In genomic region chr13:53200075-53200474, GRCh38 we compare ENCODE assay signal across 1 cellular context.
TF ChIP-seq lines count a peak whose summit lies in the region.

No MANE protein-coding gene starts in this region.

TF ChIP-seq in GM23338, 12 proteins besides CTCF, POLR2A, EP300 and RAD21 (continued from another document):
- TF ChIP-seq, protein P1, sequence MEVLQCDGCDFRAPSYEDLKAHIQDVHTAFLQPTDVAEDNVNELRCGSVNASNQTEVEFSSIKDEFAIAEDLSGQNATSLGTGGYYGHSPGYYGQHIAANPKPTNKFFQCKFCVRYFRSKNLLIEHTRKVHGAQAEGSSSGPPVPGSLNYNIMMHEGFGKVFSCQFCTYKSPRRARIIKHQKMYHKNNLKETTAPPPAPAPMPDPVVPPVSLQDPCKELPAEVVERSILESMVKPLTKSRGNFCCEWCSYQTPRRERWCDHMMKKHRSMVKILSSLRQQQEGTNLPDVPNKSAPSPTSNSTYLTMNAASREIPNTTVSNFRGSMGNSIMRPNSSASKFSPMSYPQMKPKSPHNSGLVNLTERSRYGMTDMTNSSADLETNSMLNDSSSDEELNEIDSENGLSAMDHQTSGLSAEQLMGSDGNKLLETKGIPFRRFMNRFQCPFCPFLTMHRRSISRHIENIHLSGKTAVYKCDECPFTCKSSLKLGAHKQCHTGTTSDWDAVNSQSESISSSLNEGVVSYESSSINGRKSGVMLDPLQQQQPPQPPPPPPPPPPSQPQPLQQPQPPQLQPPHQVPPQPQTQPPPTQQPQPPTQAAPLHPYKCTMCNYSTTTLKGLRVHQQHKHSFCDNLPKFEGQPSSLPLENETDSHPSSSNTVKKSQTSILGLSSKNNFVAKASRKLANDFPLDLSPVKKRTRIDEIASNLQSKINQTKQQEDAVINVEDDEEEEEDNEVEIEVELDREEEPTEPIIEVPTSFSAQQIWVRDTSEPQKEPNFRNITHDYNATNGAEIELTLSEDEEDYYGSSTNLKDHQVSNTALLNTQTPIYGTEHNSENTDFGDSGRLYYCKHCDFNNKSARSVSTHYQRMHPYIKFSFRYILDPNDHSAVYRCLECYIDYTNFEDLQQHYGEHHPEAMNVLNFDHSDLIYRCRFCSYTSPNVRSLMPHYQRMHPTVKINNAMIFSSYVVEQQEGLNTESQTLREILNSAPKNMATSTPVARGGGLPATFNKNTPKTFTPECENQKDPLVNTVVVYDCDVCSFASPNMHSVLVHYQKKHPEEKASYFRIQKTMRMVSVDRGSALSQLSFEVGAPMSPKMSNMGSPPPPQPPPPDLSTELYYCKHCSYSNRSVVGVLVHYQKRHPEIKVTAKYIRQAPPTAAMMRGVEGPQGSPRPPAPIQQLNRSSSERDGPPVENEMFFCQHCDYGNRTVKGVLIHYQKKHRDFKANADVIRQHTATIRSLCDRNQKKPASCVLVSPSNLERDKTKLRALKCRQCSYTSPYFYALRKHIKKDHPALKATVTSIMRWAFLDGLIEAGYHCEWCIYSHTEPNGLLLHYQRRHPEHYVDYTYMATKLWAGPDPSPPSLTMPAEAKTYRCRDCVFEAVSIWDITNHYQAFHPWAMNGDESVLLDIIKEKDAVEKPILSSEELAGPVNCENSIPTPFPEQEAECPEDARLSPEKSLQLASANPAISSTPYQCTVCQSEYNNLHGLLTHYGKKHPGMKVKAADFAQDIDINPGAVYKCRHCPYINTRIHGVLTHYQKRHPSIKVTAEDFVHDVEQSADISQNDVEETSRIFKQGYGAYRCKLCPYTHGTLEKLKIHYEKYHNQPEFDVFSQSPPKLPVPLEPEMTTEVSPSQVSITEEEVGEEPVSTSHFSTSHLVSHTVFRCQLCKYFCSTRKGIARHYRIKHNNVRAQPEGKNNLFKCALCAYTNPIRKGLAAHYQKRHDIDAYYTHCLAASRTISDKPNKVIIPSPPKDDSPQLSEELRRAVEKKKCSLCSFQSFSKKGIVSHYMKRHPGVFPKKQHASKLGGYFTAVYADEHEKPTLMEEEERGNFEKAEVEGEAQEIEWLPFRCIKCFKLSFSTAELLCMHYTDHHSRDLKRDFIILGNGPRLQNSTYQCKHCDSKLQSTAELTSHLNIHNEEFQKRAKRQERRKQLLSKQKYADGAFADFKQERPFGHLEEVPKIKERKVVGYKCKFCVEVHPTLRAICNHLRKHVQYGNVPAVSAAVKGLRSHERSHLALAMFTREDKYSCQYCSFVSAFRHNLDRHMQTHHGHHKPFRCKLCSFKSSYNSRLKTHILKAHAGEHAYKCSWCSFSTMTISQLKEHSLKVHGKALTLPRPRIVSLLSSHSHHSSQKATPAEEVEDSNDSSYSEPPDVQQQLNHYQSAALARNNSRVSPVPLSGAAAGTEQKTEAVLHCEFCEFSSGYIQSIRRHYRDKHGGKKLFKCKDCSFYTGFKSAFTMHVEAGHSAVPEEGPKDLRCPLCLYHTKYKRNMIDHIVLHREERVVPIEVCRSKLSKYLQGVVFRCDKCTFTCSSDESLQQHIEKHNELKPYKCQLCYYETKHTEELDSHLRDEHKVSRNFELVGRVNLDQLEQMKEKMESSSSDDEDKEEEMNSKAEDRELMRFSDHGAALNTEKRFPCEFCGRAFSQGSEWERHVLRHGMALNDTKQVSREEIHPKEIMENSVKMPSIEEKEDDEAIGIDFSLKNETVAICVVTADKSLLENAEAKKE (CRISPR knock-in tag; IDR thresholded peaks at IDR 0.05) = no peak
- TF ChIP-seq, protein P2, sequence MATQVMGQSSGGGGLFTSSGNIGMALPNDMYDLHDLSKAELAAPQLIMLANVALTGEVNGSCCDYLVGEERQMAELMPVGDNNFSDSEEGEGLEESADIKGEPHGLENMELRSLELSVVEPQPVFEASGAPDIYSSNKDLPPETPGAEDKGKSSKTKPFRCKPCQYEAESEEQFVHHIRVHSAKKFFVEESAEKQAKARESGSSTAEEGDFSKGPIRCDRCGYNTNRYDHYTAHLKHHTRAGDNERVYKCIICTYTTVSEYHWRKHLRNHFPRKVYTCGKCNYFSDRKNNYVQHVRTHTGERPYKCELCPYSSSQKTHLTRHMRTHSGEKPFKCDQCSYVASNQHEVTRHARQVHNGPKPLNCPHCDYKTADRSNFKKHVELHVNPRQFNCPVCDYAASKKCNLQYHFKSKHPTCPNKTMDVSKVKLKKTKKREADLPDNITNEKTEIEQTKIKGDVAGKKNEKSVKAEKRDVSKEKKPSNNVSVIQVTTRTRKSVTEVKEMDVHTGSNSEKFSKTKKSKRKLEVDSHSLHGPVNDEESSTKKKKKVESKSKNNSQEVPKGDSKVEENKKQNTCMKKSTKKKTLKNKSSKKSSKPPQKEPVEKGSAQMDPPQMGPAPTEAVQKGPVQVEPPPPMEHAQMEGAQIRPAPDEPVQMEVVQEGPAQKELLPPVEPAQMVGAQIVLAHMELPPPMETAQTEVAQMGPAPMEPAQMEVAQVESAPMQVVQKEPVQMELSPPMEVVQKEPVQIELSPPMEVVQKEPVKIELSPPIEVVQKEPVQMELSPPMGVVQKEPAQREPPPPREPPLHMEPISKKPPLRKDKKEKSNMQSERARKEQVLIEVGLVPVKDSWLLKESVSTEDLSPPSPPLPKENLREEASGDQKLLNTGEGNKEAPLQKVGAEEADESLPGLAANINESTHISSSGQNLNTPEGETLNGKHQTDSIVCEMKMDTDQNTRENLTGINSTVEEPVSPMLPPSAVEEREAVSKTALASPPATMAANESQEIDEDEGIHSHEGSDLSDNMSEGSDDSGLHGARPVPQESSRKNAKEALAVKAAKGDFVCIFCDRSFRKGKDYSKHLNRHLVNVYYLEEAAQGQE (IDR thresholded peaks at IDR 0.05; ENCODE audit: unreplicated experiment) = no peak
- TF ChIP-seq, protein P3, sequence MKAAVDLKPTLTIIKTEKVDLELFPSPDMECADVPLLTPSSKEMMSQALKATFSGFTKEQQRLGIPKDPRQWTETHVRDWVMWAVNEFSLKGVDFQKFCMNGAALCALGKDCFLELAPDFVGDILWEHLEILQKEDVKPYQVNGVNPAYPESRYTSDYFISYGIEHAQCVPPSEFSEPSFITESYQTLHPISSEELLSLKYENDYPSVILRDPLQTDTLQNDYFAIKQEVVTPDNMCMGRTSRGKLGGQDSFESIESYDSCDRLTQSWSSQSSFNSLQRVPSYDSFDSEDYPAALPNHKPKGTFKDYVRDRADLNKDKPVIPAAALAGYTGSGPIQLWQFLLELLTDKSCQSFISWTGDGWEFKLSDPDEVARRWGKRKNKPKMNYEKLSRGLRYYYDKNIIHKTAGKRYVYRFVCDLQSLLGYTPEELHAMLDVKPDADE (IDR thresholded peaks at IDR 0.05) = no peak
